ENCODE assay signal across 1 cellular context in genomic region chr2:189131986-189132385, GRCh38.
TF ChIP-seq lines count a peak whose summit lies in the region.

No MANE protein-coding gene starts in this region.

TF ChIP-seq in IMR-90, 13 proteins besides CTCF, POLR2A, EP300 and RAD21:
- TF ChIP-seq MAZ (IDR thresholded peaks at IDR 0.05; ENCODE audit: borderline replicate concordance, low read depth, low read length): no peak
- TF ChIP-seq CHD1 (IDR thresholded peaks at IDR 0.05; ENCODE audit: low read depth, low read length): no peak
- TF ChIP-seq CEBPB (IDR thresholded peaks at IDR 0.05; ENCODE audit: low read depth, low read length): no peak
- TF ChIP-seq SMC3 (IDR thresholded peaks at IDR 0.05; ENCODE audit: low read depth, low read length): no peak
TF ChIP-seq in IMR-90: peak in this region for 0.
